Comparison of ENCODE assay signal across 8 cellular contexts in genomic region chr4:106898621-106899230, GRCh38.
DNase-seq lines count a peak whose midpoint lies in the region; ATAC-seq and TF ChIP-seq lines count a peak whose summit lies in the region.

No MANE protein-coding gene starts in this region.

- peak; percentile 66 for DNase-seq in COLO829 (ENCODE audit: low spot score)
- peak; percentile 9 for DNase-seq in NOMO-1 treated with dmso at 0.1 percent for 144 hours (lab: John Stamatoyannopoulos, UW; ENCODE audit: unreplicated experiment)
- peak; percentile 46 for DNase-seq in colonic mucosa
- DNase-seq in mucosa of gallbladder (ENCODE audit: low spot score) = peak; percentile 39
- no peak for DNase-seq in activated CD8-positive, alpha-beta memory T cell treated with anti-CD3 and anti-CD28 coated beads, Interleukin-2, amount 50 U/mL, for 4 hours

- no peak for TF ChIP-seq POLR2A in GM18505 (IDR thresholded peaks at IDR 0.05; ENCODE audit: borderline replicate concordance, extremely low read depth, insufficient read depth, insufficient read length)

- H3K27ac ChIP-seq in colonic mucosa = no peak overlapping the region

- H3K4me1 ChIP-seq in colonic mucosa = no peaks in the 10 kb centered on the region

- intact Hi-C loops in colonic mucosa (cut with DNase I) = no loop called here

- ATAC-seq in GM18505 (IDR thresholded peaks at IDR 0.05; ENCODE audit: unreplicated experiment) = peak; percentile 95
- peak; percentile 65 for ATAC-seq in HG03039 (IDR thresholded peaks at IDR 0.05; ENCODE audit: unreplicated experiment)
- no peak for ATAC-seq in HG03135 (IDR thresholded peaks at IDR 0.05; ENCODE audit: unreplicated experiment)

- no peak overlapping the region for H3K4me3 ChIP-seq in colonic mucosa

- TF ChIP-seq CTCF in colonic mucosa (IDR thresholded peaks at IDR 0.05) = peak; percentile 47

- no peaks in the 10 kb centered on the region for H3K9me3 ChIP-seq in colonic mucosa

- no peaks in the 10 kb centered on the region for H3K27me3 ChIP-seq in colonic mucosa

- H3K9ac ChIP-seq in colonic mucosa (ENCODE audit: low read depth in 2 of 2, low read length in 2 of 2) = no peak overlapping the region

- no peaks in the 10 kb centered on the region for H3K36me3 ChIP-seq in colonic mucosa
